ENCODE assay signal across 9 cellular contexts in the genomic region with DNA sequence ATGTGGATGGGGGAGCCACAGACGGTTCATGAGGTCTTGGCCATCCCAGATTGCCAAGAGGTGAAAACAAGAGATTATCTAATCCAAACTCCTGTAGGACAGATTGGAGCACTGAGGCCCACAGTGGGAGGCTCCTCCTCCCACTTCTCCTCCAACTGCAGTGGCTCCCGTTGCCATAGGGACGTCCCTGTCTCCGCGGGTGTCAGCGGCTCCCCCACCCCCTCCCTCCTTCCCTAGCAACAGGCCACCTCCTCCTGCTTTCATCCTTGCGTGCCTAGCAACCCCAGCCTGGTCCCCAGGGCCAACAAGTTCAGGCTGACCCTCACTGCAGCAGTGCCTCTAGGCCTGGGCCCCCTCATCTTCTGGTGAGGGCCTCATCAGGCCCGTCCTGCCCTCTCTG. TPM values are rescaled to one million over a fixed set of nuclear protein-coding genes. Genes with fewer than 3 reads are reported as not detected.
DNase-seq lines count a peak whose midpoint lies in the region; ATAC-seq, FAIRE-seq and TF ChIP-seq lines count a peak whose summit lies in the region.
"Had no signal": no experiment of that assay in that cellular context is flagged by ENCODE, and none has a peak within 500 bp of the region (broad histone marks: within the 10 kb centered on the region; RNA-seq: fewer than 3 reads in every experiment).

No MANE protein-coding gene starts in this region.

- H3K9me3 ChIP-seq in CD4-positive, alpha-beta T cell (ENCODE audit: control insufficient read depth, low read length), result no peaks in the 10 kb centered on the region
- H3K9me3 ChIP-seq in Loucy (ENCODE audit: insufficient read depth, low read depth, low read length) (no peaks in the 10 kb centered on the region), kidney (ENCODE audit: control insufficient read depth in 1 of 2, low read length in 2 of 2) (no peaks in the 10 kb centered on the region), tibial artery (no peaks in the 10 kb centered on the region)

- H3K27me3 Mint-ChIP-seq in CD4-positive, alpha-beta T cell, result no peaks in the 10 kb centered on the region
- H3K27me3 Mint-ChIP-seq in activated naive CD8-positive, alpha-beta T cell treated with anti-CD3 and anti-CD28 coated beads, Interleukin-2, amount 10 ng/mL, durations not matched to agents 7 days and 5 days, result no peaks in the 10 kb centered on the region

- POLR2A ChIA-PET in CD4-positive, alpha-beta T cell (lab: Charles Lee), result interaction anchor here (0.7 to 3.0 kb wide), 4 partner anchors 32 to 206 kb away, joined by 4 to 16 read pairs (median 6); a partner anchor contains a TSS
- POLR2A ChIA-PET in activated naive CD8-positive, alpha-beta T cell treated with anti-CD3 and anti-CD28 coated beads, Interleukin-2, amount 10 ng/mL, durations not matched to agents 7 days and 5 days (lab: Charles Lee), result interaction anchor here (1.0 to 1.9 kb wide), 5 partner anchors 25 to 1720 kb away, joined by 3 to 6 read pairs (median 4); a partner anchor contains a TSS

- no peaks in the 10 kb centered on the region for H3K9me3 Mint-ChIP-seq in CD4-positive, alpha-beta T cell
- H3K9me3 Mint-ChIP-seq in activated naive CD8-positive, alpha-beta T cell treated with anti-CD3 and anti-CD28 coated beads, Interleukin-2, amount 10 ng/mL, durations not matched to agents 7 days and 5 days, result no peaks in the 10 kb centered on the region

- H3K4me3 ChIP-seq in Loucy (ENCODE audit: low read length, poor library complexity, severe bottlenecking) (peak overlapping the region; percentile 80), kidney (ENCODE audit: low read length in 2 of 2) (no peak overlapping the region), tibial artery (no peak overlapping the region)

- DNase-seq in CD4-positive, alpha-beta T cell, result peak in 1 of 10 experiments; percentile 13
- DNase-seq in activated naive CD8-positive, alpha-beta T cell treated with anti-CD3 and anti-CD28 coated beads, Interleukin-2, amount 10 ng/mL, durations not matched to agents 7 days and 5 days, result peak; percentile 30
- DNase-seq in kidney (peak; percentile 78), tibial artery (peak; percentile 27 to 65), HCEC 1CT (no peak)
- no peak for DNase-seq in activated CD8-positive, alpha-beta memory T cell treated with anti-CD3 and anti-CD28 coated beads, Interleukin-2, amount 50 U/mL, for 4 hours

- H3K36me3 ChIP-seq in Loucy (ENCODE audit: insufficient read depth, low read length) (no peaks in the 10 kb centered on the region), kidney (ENCODE audit: control insufficient read depth in 1 of 2, insufficient read depth in 2 of 2, low read length in 2 of 2) (no peaks in the 10 kb centered on the region), tibial artery (no peaks in the 10 kb centered on the region)

- CTCF ChIA-PET in CD4-positive, alpha-beta T cell (lab: Charles Lee), result interaction anchor here (1.1 to 1.3 kb wide), 2 partner anchors 25 to 29 kb away, joined by 3 to 8 read pairs; no protein-coding TSS in a partner anchor

- intact Hi-C loops in CD4-positive, alpha-beta T cell (cut with DNase I, micrococcal nuclease), result loop anchor here in 1 of 2 experiments (5.0 to 10.0 kb wide), 2 partner anchors 147 to 194 kb away; a partner anchor contains a TSS
- intact Hi-C loops in kidney (cut with DNase I), result no loop called here
- intact Hi-C loops in tibial artery (cut with DNase I; ENCODE audit: low total_unique reads), result no loop called here

- peaks cover 3% of the 10 kb centered on the region; the same call in 1 of the 2 replicates for H3F3A ChIP-seq in Loucy (ENCODE audit: low read depth)

- H3K27me3 ChIP-seq in CD4-positive, alpha-beta T cell (ENCODE audit: control insufficient read depth, insufficient read depth, low read length), result no peaks in the 10 kb centered on the region
- H3K27me3 ChIP-seq in Loucy (ENCODE audit: insufficient read depth, low read length, poor library complexity, severe bottlenecking) (no peaks in the 10 kb centered on the region), tibial artery (no peaks in the 10 kb centered on the region)

- no peaks in the 10 kb centered on the region for H4K20me1 ChIP-seq in Loucy (ENCODE audit: insufficient read depth, low read length, poor library complexity, severe bottlenecking)

- peak overlapping the region; percentile 93 for H2AFZ ChIP-seq in Loucy (ENCODE audit: low read length)

- no peak for TF ChIP-seq CTCF in CD4-positive, alpha-beta T cell (IDR thresholded peaks at IDR 0.05)
- TF ChIP-seq CTCF in Loucy (conservative IDR thresholded peaks at IDR 0.05; ENCODE audit: low read length), result no peak
- TF ChIP-seq CTCF in kidney (IDR thresholded peaks at IDR 0.05; ENCODE audit: borderline replicate concordance, extremely low read depth, insufficient read depth), result no peak
- TF ChIP-seq CTCF in tibial artery (IDR thresholded peaks at IDR 0.05), result no peak

- no peak for FAIRE-seq in kidney (lab: Jason Lieb, UNC)
- FAIRE-seq: bronchial epithelial cell had no signal

- peak overlapping the region; percentile 9 for H3K27ac ChIP-seq in CD4-positive, alpha-beta T cell (ENCODE audit: low read depth, low read length)
- H3K27ac ChIP-seq in kidney (ENCODE audit: low read depth in 2 of 2, low read length in 2 of 2) (no peak overlapping the region), tibial artery (peak overlapping the region in 1 of 2 donors; percentile 55)

- ATAC-seq in CD4-positive, alpha-beta T cell (ENCODE audit: poor library complexity), result no peak
- peak; percentile 9 for ATAC-seq in activated naive CD8-positive, alpha-beta T cell treated with anti-CD3 and anti-CD28 coated beads, Interleukin-2, amount 10 ng/mL, durations not matched to agents 7 days and 5 days (ENCODE audit: low read depth)
- ATAC-seq in GM18907 (IDR thresholded peaks at IDR 0.05; ENCODE audit: unreplicated experiment), result no peak

- no peaks in the 10 kb centered on the region for H3K36me3 Mint-ChIP-seq in CD4-positive, alpha-beta T cell (ENCODE audit: low read depth)
- no peaks in the 10 kb centered on the region for H3K36me3 Mint-ChIP-seq in activated naive CD8-positive, alpha-beta T cell treated with anti-CD3 and anti-CD28 coated beads, Interleukin-2, amount 10 ng/mL, durations not matched to agents 7 days and 5 days

- H3K4me2 ChIP-seq in Loucy (ENCODE audit: low read depth, low read length, poor library complexity, severe bottlenecking), result peak overlapping the region; percentile 94

- H3K4me3 Mint-ChIP-seq in CD4-positive, alpha-beta T cell, result peak overlapping the region; percentile 86
- H3K4me3 Mint-ChIP-seq in activated naive CD8-positive, alpha-beta T cell treated with anti-CD3 and anti-CD28 coated beads, Interleukin-2, amount 10 ng/mL, durations not matched to agents 7 days and 5 days, result peak overlapping the region; percentile 77

- no peaks in the 10 kb centered on the region for H3K79me2 ChIP-seq in Loucy (ENCODE audit: insufficient read depth, low read length)

- H3K9me2 ChIP-seq in Loucy (replicated peaks; ENCODE audit: low read depth, low read length), result no peaks in the 10 kb centered on the region

- H3K9ac ChIP-seq in Loucy (ENCODE audit: low read depth, low read length, poor library complexity, severe bottlenecking) (peak overlapping the region; percentile 70), kidney (ENCODE audit: low read length in 2 of 2) (no peak overlapping the region)

- peaks cover 25% of the 10 kb centered on the region for H3K4me1 ChIP-seq in Loucy (ENCODE audit: insufficient read depth, low read length, poor library complexity, severe bottlenecking)
- peaks cover 6 to 13% of the 10 kb centered on the region in 2 donors for H3K4me1 ChIP-seq in kidney (ENCODE audit: control insufficient read depth in 1 of 2, insufficient read depth in 1 of 2, low read depth in 1 of 2, low read length in 2 of 2)
- peaks cover 0 to 14% (median 7%) of the 10 kb centered on the region in 4 donors for H3K4me1 ChIP-seq in tibial artery

- H3K4me1 Mint-ChIP-seq in CD4-positive, alpha-beta T cell (ENCODE audit: low read depth), result peaks cover 31% of the 10 kb centered on the region
- peaks cover 21% of the 10 kb centered on the region for H3K4me1 Mint-ChIP-seq in activated naive CD8-positive, alpha-beta T cell treated with anti-CD3 and anti-CD28 coated beads, Interleukin-2, amount 10 ng/mL, durations not matched to agents 7 days and 5 days

- peak overlapping the region; percentile 84 for H3K27ac Mint-ChIP-seq in CD4-positive, alpha-beta T cell
- H3K27ac Mint-ChIP-seq in activated naive CD8-positive, alpha-beta T cell treated with anti-CD3 and anti-CD28 coated beads, Interleukin-2, amount 10 ng/mL, durations not matched to agents 7 days and 5 days, result peak overlapping the region; percentile 82

RNA-seq across cellular contexts. Expression of a gene that starts 6.8 kb away (rescaled TPM):
- total RNA-seq in CD4-positive, alpha-beta T cell, result 1 to 10 TPM in 1 of 2 experiments, under 1 TPM in 1; 0.85 to 2.2 TPM
- under 1 TPM; 0.82 to 0.83 TPM for total RNA-seq in activated naive CD8-positive, alpha-beta T cell treated with anti-CD3 and anti-CD28 coated beads, Interleukin-2, amount 10 ng/mL, durations not matched to agents 7 days and 5 days
- total RNA-seq in kidney, result 20.9 TPM
- 56.2 TPM for polyA plus RNA-seq in kidney (ENCODE audit: insufficient read depth, low read depth, low replicate concordance)

Comparison
In these comparisons a context has a peak if more than half of its experiments do, and no peak if none do; other contexts are left out.
1. DNase-seq: peak in activated naive CD8-positive, alpha-beta T cell treated with anti-CD3 and anti-CD28 coated beads, Interleukin-2, amount 10 ng/mL, durations not matched to agents 7 days and 5 days (single experiment), kidney (single experiment) and tibial artery (2 of 2); none in activated CD8-positive, alpha-beta memory T cell treated with anti-CD3 and anti-CD28 coated beads, Interleukin-2, amount 50 U/mL, for 4 hours (single experiment) and HCEC 1CT (single experiment).